9 cellular contexts compared by ENCODE assay signal in the genomic region with DNA sequence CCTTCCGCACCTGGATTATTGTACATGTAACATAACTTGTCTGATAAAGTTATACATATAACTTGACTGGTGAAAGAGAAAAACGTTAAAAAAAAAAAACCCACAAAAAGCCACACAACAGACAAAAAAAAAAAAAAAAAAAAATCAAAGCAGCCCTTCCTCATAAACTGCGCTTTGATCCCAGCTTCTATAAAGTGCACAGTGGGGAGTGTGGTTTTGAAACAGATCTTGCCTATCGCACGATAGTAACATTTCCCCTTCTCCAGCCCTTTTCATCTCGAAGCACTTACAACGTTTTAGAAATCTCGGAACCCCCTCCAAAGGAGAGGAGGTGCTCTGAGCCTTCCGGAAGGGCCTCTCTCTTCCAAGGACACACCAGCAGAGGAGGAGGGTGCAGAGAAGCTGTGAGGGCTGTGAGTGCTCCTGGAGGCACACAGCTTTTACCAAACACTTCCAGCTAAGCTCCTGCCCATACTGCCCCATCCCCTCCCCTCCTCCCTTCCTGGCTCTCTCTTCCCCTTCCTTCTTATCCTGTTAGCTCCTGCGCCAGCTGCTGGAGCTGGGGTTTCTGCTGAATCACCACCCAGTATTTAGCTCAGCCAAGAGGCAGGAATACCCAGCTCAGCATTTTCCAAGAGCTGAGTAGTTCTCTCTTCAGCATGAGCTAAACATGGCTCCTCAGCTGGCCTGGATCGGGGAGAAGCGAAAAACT. TPM values are rescaled to one million over a fixed set of nuclear protein-coding genes. Genes with fewer than 3 reads are reported as not detected.
DNase-seq lines count a peak whose midpoint lies in the region; ATAC-seq and TF ChIP-seq lines count a peak whose summit lies in the region.
"Had no signal": no experiment of that assay in that cellular context is flagged by ENCODE, and none has a peak within 500 bp of the region (broad histone marks: within the 10 kb centered on the region; RNA-seq: fewer than 3 reads in every experiment).

No MANE protein-coding gene starts in this region.

- H3K27me3 ChIP-seq in right lobe of liver (no peaks in the 10 kb centered on the region), testis (no peaks in the 10 kb centered on the region)

- no peaks in the 10 kb centered on the region for H3K4me1 ChIP-seq in right lobe of liver
- H3K4me1 ChIP-seq in testis, result peaks cover 49% of the 10 kb centered on the region

- H3K9me3 ChIP-seq in right lobe of liver (no peaks in the 10 kb centered on the region), testis (no peaks in the 10 kb centered on the region)

- peak; percentile 65 to 72 (median 69) for ATAC-seq in right lobe of liver
- ATAC-seq in HG03565 (IDR thresholded peaks at IDR 0.05; ENCODE audit: unreplicated experiment), result no peak
- ATAC-seq in GM21515 (IDR thresholded peaks at IDR 0.05; ENCODE audit: unreplicated experiment), result no peak

- 34% methylated on average over 12 of the region's 12 CpGs for WGBS in right lobe of liver (ENCODE audit: insufficient coverage, low coverage, low lambda C conversion rate, missing lambda C conversion rate)
- WGBS in testis, 2 donors, result 11% methylated on average over 12 of the region's 12 CpGs

- no peak overlapping the region for H3K4me3 ChIP-seq in right lobe of liver
- H3K4me3 ChIP-seq in testis, result peak overlapping the region in 1 of 2 donors; percentile 51

- TF ChIP-seq POLR2A in right lobe of liver (IDR thresholded peaks at IDR 0.05), result no peak
- no peak for TF ChIP-seq POLR2A in testis (IDR thresholded peaks at IDR 0.05)

- H3K27ac ChIP-seq in right lobe of liver (peak overlapping the region in 2 of 3 donors; percentile 3 to 39), testis (peak overlapping the region; percentile 82 to 88)

- DNase-seq in AG20443 (ENCODE audit: low spot score) (peak; percentile 88), M059J (ENCODE audit: low read depth) (peak; percentile 89), dedifferentiated amniotic fluid mesenchymal stem cell (ENCODE audit: extremely low spot score) (peak; percentile 90), right lobe of liver (peak in 1 of 3 donors; percentile 41), testis (peak; percentile 90), DMS114 treated with DMSO at 0.1 percent for 48 hours (lab: John Stamatoyannopoulos, UW; ENCODE audit: unreplicated experiment) (no peak)

- intact Hi-C loops in right lobe of liver (cut with DNase I) (no loop called here), testis (cut with DNase I; ENCODE audit: low total_unique reads) (no loop called here)

- TF ChIP-seq CTCF in right lobe of liver (IDR thresholded peaks at IDR 0.05), result no peak
- no peak for TF ChIP-seq CTCF in testis (IDR thresholded peaks at IDR 0.05)

- H3K36me3 ChIP-seq in right lobe of liver (no peaks in the 10 kb centered on the region), testis (ENCODE audit: low read depth, missing control alignments) (no peaks in the 10 kb centered on the region)

RNA-seq across cellular contexts. Expression of gene SLC7A8, which starts 28.4 kb away (rescaled TPM):
- 3.0 and 4.0 TPM in 2 replicates for total RNA-seq in M059J (2014; rRNA removed; shearing (Covaris generic))
- total RNA-seq in right lobe of liver, result 10 to 100 TPM in 1 of 6 experiments, 1 to 10 TPM in 5; 3.2 to 10.1 (median 4.4) TPM
- 10 to 100 TPM; 78.2 to 94.2 TPM for total RNA-seq in testis
- 73.5 TPM for polyA plus RNA-seq in testis (ENCODE audit: insufficient read depth, low read depth, low replicate concordance)

RNA-seq across cellular contexts. Expression of gene CEBPE, which starts 36.0 kb away (rescaled TPM):
- total RNA-seq in M059J (2014; rRNA removed; shearing (Covaris generic)), result not detected in 2 replicates
- total RNA-seq in right lobe of liver (under 1 TPM in 2 of 6 experiments, not detected in 4; 0.13 to 0.18 TPM), testis (under 1 TPM; 0.19 to 0.24 TPM)
- polyA plus RNA-seq in testis (ENCODE audit: insufficient read depth, low read depth, low replicate concordance), result not detected
- total RNA-seq: frontal cortex had no signal

RNA-seq across cellular contexts. Expression of gene CIROP, which starts 50.2 kb away (rescaled TPM):
- not detected in 2 replicates for total RNA-seq in M059J (2014; rRNA removed; shearing (Covaris generic))
- not detected for total RNA-seq in right lobe of liver
- not detected for total RNA-seq in testis
- polyA plus RNA-seq in testis (ENCODE audit: insufficient read depth, low read depth, low replicate concordance), result not detected
- total RNA-seq: frontal cortex had no signal

RNA-seq across cellular contexts. Expression of gene C14orf119, which starts 59.7 kb away (rescaled TPM):
- total RNA-seq in M059J (2014; rRNA removed; shearing (Covaris generic)), result 67.5 and 78.5 TPM in 2 replicates
- total RNA-seq in right lobe of liver (10 to 100 TPM; 10.7 to 22.6 (median 14.1) TPM), testis (10 to 100 TPM; 17.7 to 26.9 TPM)
- polyA plus RNA-seq in testis (ENCODE audit: insufficient read depth, low read depth, low replicate concordance), result 60.8 TPM

Comparison
In these comparisons a context has a peak if more than half of its experiments do, and no peak if none do; other contexts are left out.
1. ATAC-seq: peak in right lobe of liver (4 of 4); none in HG03565 (single experiment) and GM21515 (single experiment).
2. RNA of gene SLC7A8, which starts 28.4 kb away (total RNA-seq): 78.2 to 94.2 TPM in testis; 3.2 to 10.1 TPM in right lobe of liver and 3.0 to 4.0 TPM in M059J; every median in the first group is over 4 times any median in the second.